In the genomic region with DNA sequence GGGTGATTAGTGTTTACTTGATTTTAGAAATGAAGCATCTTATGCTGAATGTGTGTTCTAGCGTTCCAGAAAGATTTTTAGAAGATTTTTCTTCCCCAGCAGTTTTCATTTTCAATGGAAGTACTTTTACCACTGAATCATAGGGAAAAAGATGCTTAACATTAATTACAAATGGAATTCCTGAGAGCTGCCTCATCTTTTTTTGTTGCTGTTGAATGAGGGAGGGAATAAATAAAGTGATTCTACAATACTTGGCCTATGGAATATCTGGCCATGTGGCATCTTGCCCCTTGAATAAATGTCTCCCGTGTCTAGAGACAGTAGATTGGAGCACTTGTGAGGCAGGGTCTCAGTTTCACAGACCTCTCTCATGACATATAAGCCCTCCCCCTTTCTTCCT, we compare ENCODE assay signal across 1 cellular context.
A peak's percentile ranks its signal among the peaks of the same experiment; 100 is the strongest.
TF ChIP-seq lines count a peak whose summit lies in the region.

No MANE protein-coding gene starts in this region.

TF ChIP-seq in IMR-90, 13 proteins besides CTCF, POLR2A, EP300 and RAD21:
- TF ChIP-seq CHD1 (IDR thresholded peaks at IDR 0.05; ENCODE audit: low read depth, low read length), result no peak
- TF ChIP-seq, protein P1, sequence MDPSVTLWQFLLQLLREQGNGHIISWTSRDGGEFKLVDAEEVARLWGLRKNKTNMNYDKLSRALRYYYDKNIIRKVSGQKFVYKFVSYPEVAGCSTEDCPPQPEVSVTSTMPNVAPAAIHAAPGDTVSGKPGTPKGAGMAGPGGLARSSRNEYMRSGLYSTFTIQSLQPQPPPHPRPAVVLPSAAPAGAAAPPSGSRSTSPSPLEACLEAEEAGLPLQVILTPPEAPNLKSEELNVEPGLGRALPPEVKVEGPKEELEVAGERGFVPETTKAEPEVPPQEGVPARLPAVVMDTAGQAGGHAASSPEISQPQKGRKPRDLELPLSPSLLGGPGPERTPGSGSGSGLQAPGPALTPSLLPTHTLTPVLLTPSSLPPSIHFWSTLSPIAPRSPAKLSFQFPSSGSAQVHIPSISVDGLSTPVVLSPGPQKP (IDR thresholded peaks at IDR 0.05; ENCODE audit: borderline replicate concordance, low read depth, low read length), result no peak
- TF ChIP-seq RFX5 (IDR thresholded peaks at IDR 0.05; ENCODE audit: low read depth, low read length), result no peak
- TF ChIP-seq SMC3 (IDR thresholded peaks at IDR 0.05; ENCODE audit: low read depth, low read length), result no peak
- TF ChIP-seq FOS (IDR thresholded peaks at IDR 0.05; ENCODE audit: low read depth, low read length), result peak; percentile 38; the same call in 1 of the 2 replicates
- TF ChIP-seq, protein P2, sequence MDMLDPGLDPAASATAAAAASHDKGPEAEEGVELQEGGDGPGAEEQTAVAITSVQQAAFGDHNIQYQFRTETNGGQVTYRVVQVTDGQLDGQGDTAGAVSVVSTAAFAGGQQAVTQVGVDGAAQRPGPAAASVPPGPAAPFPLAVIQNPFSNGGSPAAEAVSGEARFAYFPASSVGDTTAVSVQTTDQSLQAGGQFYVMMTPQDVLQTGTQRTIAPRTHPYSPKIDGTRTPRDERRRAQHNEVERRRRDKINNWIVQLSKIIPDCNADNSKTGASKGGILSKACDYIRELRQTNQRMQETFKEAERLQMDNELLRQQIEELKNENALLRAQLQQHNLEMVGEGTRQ (IDR thresholded peaks at IDR 0.05; ENCODE audit: low read depth, low read length), result no peak
